ENCODE assay signal across 1 cellular context in the genomic region with DNA sequence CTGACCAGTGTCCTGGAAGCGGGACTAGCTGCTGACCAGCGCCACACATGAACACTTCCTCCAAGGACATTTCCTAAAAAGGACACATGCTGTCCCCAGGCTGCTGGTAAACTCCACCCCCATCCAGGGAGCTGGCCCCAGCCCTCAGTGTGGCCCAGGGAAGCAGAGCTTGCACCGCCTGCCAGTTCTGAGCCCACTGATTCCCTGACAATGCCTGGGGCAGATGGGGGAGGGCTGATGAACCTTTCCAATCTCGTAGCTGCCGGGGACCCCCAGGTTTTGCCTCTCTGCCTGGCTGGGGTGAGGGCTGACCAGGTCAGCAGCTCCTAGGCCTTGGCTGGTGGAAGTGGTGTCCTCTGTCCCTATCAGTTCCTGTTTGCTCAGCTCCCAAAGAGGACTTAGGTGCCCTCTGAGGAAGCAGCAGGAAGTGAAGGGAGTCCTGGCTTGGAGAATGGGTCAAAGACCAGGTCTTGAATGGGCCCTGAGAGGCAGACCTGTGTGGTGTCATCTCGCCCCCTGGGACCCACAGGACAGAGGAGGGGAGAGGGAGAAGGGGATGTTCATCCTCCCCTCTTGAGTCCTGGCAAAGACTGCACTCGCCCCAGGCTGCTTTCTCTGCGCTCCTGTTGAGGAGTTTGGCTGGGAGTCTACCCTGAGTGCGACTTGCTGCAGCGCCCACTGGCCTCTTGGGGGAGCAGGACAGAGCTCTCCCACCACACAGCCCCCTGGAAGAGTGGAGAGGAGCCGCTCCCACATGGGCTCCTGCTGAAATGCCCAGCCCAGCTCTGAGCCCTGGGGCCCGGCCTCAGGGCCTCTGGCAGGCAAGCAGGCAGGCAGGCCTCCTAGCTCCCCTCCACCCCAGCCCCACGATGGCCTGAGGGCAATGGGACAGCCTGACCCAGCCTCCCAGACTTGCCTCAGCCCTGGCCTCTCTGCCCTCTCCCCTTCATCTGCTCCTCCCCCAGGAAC.
A peak's percentile ranks its signal among the peaks of the same experiment; 100 is the strongest.
TF ChIP-seq lines count a peak whose summit lies in the region.

No MANE protein-coding gene starts in this region.

TF ChIP-seq in HepG2, 621 proteins besides CTCF, POLR2A, EP300 and RAD21 (continued from another document and continues in another):
- TF ChIP-seq, protein P1, sequence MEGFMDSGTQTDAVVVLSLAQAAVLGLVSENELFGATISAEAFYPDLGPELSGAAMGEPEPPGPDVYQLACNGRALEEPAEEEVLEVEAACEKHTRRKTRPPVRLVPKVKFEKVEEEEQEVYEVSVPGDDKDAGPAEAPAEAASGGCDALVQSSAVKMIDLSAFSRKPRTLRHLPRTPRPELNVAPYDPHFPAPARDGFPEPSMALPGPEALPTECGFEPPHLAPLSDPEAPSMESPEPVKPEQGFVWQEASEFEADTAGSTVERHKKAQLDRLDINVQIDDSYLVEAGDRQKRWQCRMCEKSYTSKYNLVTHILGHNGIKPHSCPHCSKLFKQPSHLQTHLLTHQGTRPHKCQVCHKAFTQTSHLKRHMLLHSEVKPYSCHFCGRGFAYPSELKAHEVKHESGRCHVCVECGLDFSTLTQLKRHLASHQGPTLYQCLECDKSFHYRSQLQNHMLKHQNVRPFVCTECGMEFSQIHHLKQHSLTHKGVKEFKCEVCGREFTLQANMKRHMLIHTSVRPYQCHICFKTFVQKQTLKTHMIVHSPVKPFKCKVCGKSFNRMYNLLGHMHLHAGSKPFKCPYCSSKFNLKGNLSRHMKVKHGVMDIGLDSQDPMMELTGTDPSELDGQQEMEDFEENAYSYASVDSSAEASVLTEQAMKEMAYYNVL (CRISPR knock-in tag; IDR thresholded peaks at IDR 0.05; ENCODE audit: borderline replicate concordance): 0 out of 2 replicates have a peak, but pooled peaks have one; percentile 10
- TF ChIP-seq, protein P2, sequence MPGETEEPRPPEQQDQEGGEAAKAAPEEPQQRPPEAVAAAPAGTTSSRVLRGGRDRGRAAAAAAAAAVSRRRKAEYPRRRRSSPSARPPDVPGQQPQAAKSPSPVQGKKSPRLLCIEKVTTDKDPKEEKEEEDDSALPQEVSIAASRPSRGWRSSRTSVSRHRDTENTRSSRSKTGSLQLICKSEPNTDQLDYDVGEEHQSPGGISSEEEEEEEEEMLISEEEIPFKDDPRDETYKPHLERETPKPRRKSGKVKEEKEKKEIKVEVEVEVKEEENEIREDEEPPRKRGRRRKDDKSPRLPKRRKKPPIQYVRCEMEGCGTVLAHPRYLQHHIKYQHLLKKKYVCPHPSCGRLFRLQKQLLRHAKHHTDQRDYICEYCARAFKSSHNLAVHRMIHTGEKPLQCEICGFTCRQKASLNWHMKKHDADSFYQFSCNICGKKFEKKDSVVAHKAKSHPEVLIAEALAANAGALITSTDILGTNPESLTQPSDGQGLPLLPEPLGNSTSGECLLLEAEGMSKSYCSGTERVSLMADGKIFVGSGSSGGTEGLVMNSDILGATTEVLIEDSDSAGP (CRISPR knock-in tag; IDR thresholded peaks at IDR 0.05; ENCODE audit: borderline replicate concordance): peak; percentile 47; the same call in 1 of the 2 replicates
- TF ChIP-seq ZNF782 (CRISPR knock-in tag; IDR thresholded peaks at IDR 0.05; ENCODE audit: borderline replicate concordance) (peak; percentile 71; the same call in 1 of the 2 replicates), ZBTB3 (CRISPR knock-in tag; IDR thresholded peaks at IDR 0.05; ENCODE audit: borderline replicate concordance, low read depth) (no peak), KLF15 (CRISPR knock-in tag; IDR thresholded peaks at IDR 0.05; ENCODE audit: borderline replicate concordance) (no peak), ARNTL (CRISPR knock-in tag; IDR thresholded peaks at IDR 0.05) (no peak), FOXK1 (CRISPR knock-in tag; IDR thresholded peaks at IDR 0.05; ENCODE audit: borderline replicate concordance, low read depth) (no peak), ZNF383 (CRISPR knock-in tag; IDR thresholded peaks at IDR 0.05; ENCODE audit: borderline replicate concordance) (0 out of 2 replicates have a peak, but pooled peaks have one; percentile 21), JUN (CRISPR knock-in tag; IDR thresholded peaks at IDR 0.05) (no peak), HDAC1 (CRISPR knock-in tag; IDR thresholded peaks at IDR 0.05) (peak; percentile 43; the same call in 1 of the 2 replicates), FOXC1 (CRISPR knock-in tag; IDR thresholded peaks at IDR 0.05; ENCODE audit: borderline replicate concordance) (no peak), ZFYVE20 (CRISPR knock-in tag; IDR thresholded peaks at IDR 0.05; ENCODE audit: borderline replicate concordance, low read depth) (no peak), LCORL (IDR thresholded peaks at IDR 0.05) (no peak), LCORL (CRISPR knock-in tag; IDR thresholded peaks at IDR 0.05) (peak; percentile 86), AGO1 (IDR thresholded peaks at IDR 0.05; ENCODE audit: low read depth, low read length, poor library complexity, severe bottlenecking) (peak; percentile 52), SOX5 (CRISPR knock-in tag; IDR thresholded peaks at IDR 0.05; ENCODE audit: borderline replicate concordance) (no peak; the same call in 1 of the 2 replicates), MEIS1 (CRISPR knock-in tag; IDR thresholded peaks at IDR 0.05; ENCODE audit: borderline replicate concordance) (no peak; the same call in 1 of the 2 replicates), SOX13 (IDR thresholded peaks at IDR 0.05) (no peak), SOX13 (CRISPR knock-in tag; conservative IDR thresholded peaks at IDR 0.05 in 1 of 2, IDR thresholded peaks at IDR 0.05 in 1 of 2) (no peak), ZBTB8A (CRISPR knock-in tag; IDR thresholded peaks at IDR 0.05; ENCODE audit: borderline replicate concordance, low read depth) (no peak), ZSCAN29 (CRISPR knock-in tag; conservative IDR thresholded peaks at IDR 0.05) (peak; percentile 54; the same call in 1 of the 2 replicates), NFKBIZ (CRISPR knock-in tag; IDR thresholded peaks at IDR 0.05) (no peak), ZNF891 (CRISPR knock-in tag; IDR thresholded peaks at IDR 0.05) (peak; percentile 26; the same call in 1 of the 2 replicates), ZNF558 (CRISPR knock-in tag; IDR thresholded peaks at IDR 0.05; ENCODE audit: borderline replicate concordance) (no peak), HCFC1 (IDR thresholded peaks at IDR 0.05; ENCODE audit: low read depth, low read length) (no peak), ZNF709 (CRISPR knock-in tag; IDR thresholded peaks at IDR 0.05) (no peak), ZNF747 (CRISPR knock-in tag; IDR thresholded peaks at IDR 0.05; ENCODE audit: borderline replicate concordance) (peak; percentile 86; the same call in 1 of the 2 replicates), ZNF263 (CRISPR knock-in tag; IDR thresholded peaks at IDR 0.05) (0 out of 2 replicates have a peak, but pooled peaks have one; percentile 10), ZNF205 (CRISPR knock-in tag; IDR thresholded peaks at IDR 0.05) (0 out of 2 replicates have a peak, but pooled peaks have one; percentile 24), ZSCAN21 (CRISPR knock-in tag; IDR thresholded peaks at IDR 0.05; ENCODE audit: borderline replicate concordance) (0 out of 2 replicates have a peak, but pooled peaks have one; percentile 54)
- TF ChIP-seq, protein P3, sequence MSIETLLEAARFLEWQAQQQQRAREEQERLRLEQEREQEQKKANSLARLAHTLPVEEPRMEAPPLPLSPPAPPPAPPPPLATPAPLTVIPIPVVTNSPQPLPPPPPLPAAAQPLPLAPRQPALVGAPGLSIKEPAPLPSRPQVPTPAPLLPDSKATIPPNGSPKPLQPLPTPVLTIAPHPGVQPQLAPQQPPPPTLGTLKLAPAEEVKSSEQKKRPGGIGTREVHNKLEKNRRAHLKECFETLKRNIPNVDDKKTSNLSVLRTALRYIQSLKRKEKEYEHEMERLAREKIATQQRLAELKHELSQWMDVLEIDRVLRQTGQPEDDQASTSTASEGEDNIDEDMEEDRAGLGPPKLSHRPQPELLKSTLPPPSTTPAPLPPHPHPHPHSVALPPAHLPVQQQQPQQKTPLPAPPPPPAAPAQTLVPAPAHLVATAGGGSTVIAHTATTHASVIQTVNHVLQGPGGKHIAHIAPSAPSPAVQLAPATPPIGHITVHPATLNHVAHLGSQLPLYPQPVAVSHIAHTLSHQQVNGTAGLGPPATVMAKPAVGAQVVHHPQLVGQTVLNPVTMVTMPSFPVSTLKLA (IDR thresholded peaks at IDR 0.05): no peak
- TF ChIP-seq, protein P4, sequence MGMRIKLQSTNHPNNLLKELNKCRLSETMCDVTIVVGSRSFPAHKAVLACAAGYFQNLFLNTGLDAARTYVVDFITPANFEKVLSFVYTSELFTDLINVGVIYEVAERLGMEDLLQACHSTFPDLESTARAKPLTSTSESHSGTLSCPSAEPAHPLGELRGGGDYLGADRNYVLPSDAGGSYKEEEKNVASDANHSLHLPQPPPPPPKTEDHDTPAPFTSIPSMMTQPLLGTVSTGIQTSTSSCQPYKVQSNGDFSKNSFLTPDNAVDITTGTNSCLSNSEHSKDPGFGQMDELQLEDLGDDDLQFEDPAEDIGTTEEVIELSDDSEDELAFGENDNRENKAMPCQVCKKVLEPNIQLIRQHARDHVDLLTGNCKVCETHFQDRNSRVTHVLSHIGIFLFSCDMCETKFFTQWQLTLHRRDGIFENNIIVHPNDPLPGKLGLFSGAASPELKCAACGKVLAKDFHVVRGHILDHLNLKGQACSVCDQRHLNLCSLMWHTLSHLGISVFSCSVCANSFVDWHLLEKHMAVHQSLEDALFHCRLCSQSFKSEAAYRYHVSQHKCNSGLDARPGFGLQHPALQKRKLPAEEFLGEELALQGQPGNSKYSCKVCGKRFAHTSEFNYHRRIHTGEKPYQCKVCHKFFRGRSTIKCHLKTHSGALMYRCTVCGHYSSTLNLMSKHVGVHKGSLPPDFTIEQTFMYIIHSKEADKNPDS (CRISPR knock-in tag; IDR thresholded peaks at IDR 0.05): no peak
- TF ChIP-seq, protein P5, sequence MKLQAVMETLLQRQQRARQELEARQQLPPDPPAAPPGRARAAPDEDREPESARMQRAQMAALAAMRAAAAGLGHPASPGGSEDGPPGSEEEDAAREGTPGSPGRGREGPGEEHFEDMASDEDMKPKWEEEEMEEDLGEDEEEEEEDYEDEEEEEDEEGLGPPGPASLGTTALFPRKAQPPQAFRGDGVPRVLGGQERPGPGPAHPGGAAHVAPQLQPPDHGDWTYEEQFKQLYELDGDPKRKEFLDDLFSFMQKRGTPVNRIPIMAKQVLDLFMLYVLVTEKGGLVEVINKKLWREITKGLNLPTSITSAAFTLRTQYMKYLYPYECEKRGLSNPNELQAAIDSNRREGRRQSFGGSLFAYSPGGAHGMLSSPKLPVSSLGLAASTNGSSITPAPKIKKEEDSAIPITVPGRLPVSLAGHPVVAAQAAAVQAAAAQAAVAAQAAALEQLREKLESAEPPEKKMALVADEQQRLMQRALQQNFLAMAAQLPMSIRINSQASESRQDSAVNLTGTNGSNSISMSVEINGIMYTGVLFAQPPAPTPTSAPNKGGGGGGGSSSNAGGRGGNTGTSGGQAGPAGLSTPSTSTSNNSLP (IDR thresholded peaks at IDR 0.05; ENCODE audit: low read depth, low read length): no peak
- TF ChIP-seq, protein P6, sequence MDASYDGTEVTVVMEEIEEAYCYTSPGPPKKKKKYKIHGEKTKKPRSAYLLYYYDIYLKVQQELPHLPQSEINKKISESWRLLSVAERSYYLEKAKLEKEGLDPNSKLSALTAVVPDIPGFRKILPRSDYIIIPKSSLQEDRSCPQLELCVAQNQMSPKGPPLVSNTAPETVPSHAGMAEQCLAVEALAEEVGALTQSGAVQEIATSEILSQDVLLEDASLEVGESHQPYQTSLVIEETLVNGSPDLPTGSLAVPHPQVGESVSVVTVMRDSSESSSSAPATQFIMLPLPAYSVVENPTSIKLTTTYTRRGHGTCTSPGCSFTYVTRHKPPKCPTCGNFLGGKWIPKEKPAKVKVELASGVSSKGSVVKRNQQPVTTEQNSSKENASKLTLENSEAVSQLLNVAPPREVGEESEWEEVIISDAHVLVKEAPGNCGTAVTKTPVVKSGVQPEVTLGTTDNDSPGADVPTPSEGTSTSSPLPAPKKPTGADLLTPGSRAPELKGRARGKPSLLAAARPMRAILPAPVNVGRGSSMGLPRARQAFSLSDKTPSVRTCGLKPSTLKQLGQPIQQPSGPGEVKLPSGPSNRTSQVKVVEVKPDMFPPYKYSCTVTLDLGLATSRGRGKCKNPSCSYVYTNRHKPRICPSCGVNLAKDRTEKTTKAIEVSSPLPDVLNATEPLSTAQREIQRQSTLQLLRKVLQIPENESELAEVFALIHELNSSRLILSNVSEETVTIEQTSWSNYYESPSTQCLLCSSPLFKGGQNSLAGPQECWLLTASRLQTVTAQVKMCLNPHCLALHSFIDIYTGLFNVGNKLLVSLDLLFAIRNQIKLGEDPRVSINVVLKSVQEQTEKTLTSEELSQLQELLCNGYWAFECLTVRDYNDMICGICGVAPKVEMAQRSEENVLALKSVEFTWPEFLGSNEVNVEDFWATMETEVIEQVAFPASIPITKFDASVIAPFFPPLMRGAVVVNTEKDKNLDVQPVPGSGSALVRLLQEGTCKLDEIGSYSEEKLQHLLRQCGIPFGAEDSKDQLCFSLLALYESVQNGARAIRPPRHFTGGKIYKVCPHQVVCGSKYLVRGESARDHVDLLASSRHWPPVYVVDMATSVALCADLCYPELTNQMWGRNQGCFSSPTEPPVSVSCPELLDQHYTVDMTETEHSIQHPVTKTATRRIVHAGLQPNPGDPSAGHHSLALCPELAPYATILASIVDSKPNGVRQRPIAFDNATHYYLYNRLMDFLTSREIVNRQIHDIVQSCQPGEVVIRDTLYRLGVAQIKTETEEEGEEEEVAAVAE (CRISPR knock-in tag; IDR thresholded peaks at IDR 0.05; ENCODE audit: borderline replicate concordance): no peak
- TF ChIP-seq, protein P7, sequence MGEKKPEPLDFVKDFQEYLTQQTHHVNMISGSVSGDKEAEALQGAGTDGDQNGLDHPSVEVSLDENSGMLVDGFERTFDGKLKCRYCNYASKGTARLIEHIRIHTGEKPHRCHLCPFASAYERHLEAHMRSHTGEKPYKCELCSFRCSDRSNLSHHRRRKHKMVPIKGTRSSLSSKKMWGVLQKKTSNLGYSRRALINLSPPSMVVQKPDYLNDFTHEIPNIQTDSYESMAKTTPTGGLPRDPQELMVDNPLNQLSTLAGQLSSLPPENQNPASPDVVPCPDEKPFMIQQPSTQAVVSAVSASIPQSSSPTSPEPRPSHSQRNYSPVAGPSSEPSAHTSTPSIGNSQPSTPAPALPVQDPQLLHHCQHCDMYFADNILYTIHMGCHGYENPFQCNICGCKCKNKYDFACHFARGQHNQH (CRISPR knock-in tag; IDR thresholded peaks at IDR 0.05): no peak
- TF ChIP-seq, protein P8, sequence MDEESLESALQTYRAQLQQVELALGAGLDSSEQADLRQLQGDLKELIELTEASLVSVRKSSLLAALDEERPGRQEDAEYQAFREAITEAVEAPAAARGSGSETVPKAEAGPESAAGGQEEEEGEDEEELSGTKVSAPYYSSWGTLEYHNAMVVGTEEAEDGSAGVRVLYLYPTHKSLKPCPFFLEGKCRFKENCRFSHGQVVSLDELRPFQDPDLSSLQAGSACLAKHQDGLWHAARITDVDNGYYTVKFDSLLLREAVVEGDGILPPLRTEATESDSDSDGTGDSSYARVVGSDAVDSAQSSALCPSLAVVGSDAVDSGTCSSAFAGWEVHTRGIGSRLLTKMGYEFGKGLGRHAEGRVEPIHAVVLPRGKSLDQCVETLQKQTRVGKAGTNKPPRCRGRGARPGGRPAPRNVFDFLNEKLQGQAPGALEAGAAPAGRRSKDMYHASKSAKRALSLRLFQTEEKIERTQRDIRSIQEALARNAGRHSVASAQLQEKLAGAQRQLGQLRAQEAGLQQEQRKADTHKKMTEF (CRISPR knock-in tag; IDR thresholded peaks at IDR 0.05): no peak; the same call in 1 of the 2 replicates
- TF ChIP-seq, protein P9, sequence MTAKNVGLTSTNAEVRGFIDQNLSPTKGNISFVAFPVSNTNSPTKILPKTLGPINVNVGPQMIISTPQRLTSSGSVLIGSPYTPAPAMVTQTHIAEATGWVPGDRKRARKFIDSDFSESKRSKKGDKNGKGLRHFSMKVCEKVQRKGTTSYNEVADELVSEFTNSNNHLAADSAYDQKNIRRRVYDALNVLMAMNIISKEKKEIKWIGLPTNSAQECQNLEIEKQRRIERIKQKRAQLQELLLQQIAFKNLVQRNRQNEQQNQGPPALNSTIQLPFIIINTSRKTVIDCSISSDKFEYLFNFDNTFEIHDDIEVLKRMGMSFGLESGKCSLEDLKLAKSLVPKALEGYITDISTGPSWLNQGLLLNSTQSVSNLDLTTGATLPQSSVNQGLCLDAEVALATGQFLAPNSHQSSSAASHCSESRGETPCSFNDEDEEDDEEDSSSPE (CRISPR knock-in tag; IDR thresholded peaks at IDR 0.05): 0 out of 2 replicates have a peak, but pooled peaks have one; percentile 9
